In the genomic region with DNA sequence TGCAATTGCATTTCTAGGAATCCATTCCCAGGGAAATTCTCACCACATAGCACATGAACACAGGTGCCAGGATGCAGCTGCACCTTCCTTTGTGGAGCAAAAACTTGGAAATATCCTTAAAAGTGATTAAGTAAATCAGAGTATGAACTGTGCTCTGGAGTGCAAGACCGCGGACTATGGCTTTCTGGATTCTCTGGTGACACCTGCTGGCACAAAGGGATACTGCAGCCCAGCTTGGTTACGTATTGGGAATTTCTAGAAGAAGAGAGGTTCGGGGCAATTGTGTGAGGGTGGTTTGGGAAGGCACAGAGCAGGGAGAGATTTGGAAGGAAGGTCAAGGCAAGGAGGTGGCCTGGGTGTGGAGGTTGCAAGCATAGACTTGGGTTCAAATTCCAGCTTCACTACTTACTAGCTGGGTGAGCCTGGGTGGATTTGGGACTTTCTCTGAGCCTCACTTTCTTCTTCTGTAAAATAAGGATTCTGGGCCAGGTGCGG, we compare ENCODE assay signal across 8 cellular contexts. TPM values are rescaled to one million over a fixed set of nuclear protein-coding genes. Genes with fewer than 3 reads are reported as not detected.
A peak's percentile ranks its signal among the peaks of the same experiment; 100 is the strongest.
DNase-seq lines count a peak whose midpoint lies in the region; ATAC-seq and TF ChIP-seq lines count a peak whose summit lies in the region.

No MANE protein-coding gene starts in this region.

- no peak overlapping the region for H3K27ac Mint-ChIP-seq in glutamatergic neuron (ENCODE audit: unreplicated experiment)

- peaks cover 3% of the 10 kb centered on the region for H3K27me3 Mint-ChIP-seq in glutamatergic neuron (ENCODE audit: unreplicated experiment)

- no peaks in the 10 kb centered on the region for H3K36me3 ChIP-seq in SJCRH30
- H3K36me3 ChIP-seq in aorta (ENCODE audit: control insufficient read depth in 1 of 2, insufficient read depth in 2 of 2, low read length in 1 of 2) = no peaks in the 10 kb centered on the region

- WGBS in aorta, 2 donors = 22 to 23% methylated on average over 5 of the region's 5 CpGs

- H3K4me3 ChIP-seq in SJCRH30 (no peak overlapping the region), aorta (ENCODE audit: low read length in 2 of 2) (no peak overlapping the region)

- H3K4me1 ChIP-seq in SJCRH30 = peaks cover 20% of the 10 kb centered on the region
- no peaks in the 10 kb centered on the region for H3K4me1 ChIP-seq in aorta (ENCODE audit: control insufficient read depth in 1 of 2, insufficient read depth in 2 of 2, low read length in 2 of 2)

- ATAC-seq in aorta (ENCODE audit: low FRiP score) (peak; percentile 71), HG03378 (IDR thresholded peaks at IDR 0.05; ENCODE audit: unreplicated experiment) (no peak)

- peaks cover 11% of the 10 kb centered on the region for H3K4me1 Mint-ChIP-seq in glutamatergic neuron (ENCODE audit: low read depth, unreplicated experiment)

- TF ChIP-seq CTCF in glutamatergic neuron (IDR thresholded peaks at IDR 0.05; ENCODE audit: partially characterized antibody, unreplicated experiment) = peak; percentile 93

- no peak overlapping the region for H3K4me3 Mint-ChIP-seq in glutamatergic neuron (ENCODE audit: unreplicated experiment)

- peak; percentile 27 for DNase-seq in DMS 273 treated with DMSO at 0.1 percent for 48 hours (lab: John Stamatoyannopoulos, UW)
- DNase-seq in LHCN-M2 (ENCODE audit: low read depth) = peak; percentile 81
- peak; percentile 82 to 97 for DNase-seq in SJCRH30
- peak; percentile 57 to 79 (median 77) for DNase-seq in activated naive CD4-positive, alpha-beta T cell (lab: John Stamatoyannopoulos, UW)
- DNase-seq in glutamatergic neuron = peak; percentile 81
- DNase-seq in posterior vena cava (ENCODE audit: low spot score) = peak; percentile 90
- DNase-seq in aorta = peak; percentile 78 to 91

- no peaks in the 10 kb centered on the region for H3K36me3 Mint-ChIP-seq in glutamatergic neuron (ENCODE audit: unreplicated experiment)

- H3K9me3 ChIP-seq in SJCRH30 (replicated peaks) (no peaks in the 10 kb centered on the region), aorta (ENCODE audit: control insufficient read depth, low read length) (no peaks in the 10 kb centered on the region)

- H3K27ac ChIP-seq in SJCRH30 = no peak overlapping the region
- no peak overlapping the region for H3K27ac ChIP-seq in aorta (ENCODE audit: low read depth in 1 of 2, low read length in 2 of 2)

- intact Hi-C loops in posterior vena cava (cut with DNase I) = loop anchor here in 1 of 2 donors (5.0 kb wide), 1 partner anchor 37 kb away; no protein-coding TSS in a partner anchor
- intact Hi-C loops in aorta (cut with DNase I) = loop anchor here (1.0 to 5.0 kb wide), 3 partner anchors 48 to 192 kb away; no protein-coding TSS in a partner anchor

- H3K9me3 Mint-ChIP-seq in glutamatergic neuron (ENCODE audit: unreplicated experiment) = no peaks in the 10 kb centered on the region

- H3K27me3 ChIP-seq in SJCRH30 (no peaks in the 10 kb centered on the region), aorta (ENCODE audit: control insufficient read depth in 1 of 2, insufficient read depth in 2 of 2, low read length in 1 of 2) (no peaks in the 10 kb centered on the region)

RNA-seq across cellular contexts. Expression of gene PEDS1, which starts 15.9 kb away (rescaled TPM):
- 25.8 and 37.7 TPM in 2 replicates for total RNA-seq in LHCN-M2 (2014; rRNA removed)
- 23.8 TPM for polyA plus RNA-seq in LHCN-M2 (2012)
- 67.7 TPM in 2 replicates for total RNA-seq in SJCRH30 (2014; rRNA removed; shearing (Covaris generic))
- 29.3 TPM for total RNA-seq in glutamatergic neuron (ENCODE audit: unreplicated experiment)
- total RNA-seq in posterior vena cava = 10 to 100 TPM; 31.5 to 35.5 TPM
- total RNA-seq in aorta = 10 to 100 TPM; 17.2 to 22.6 TPM
- 10 to 100 TPM in 1 of 2 donors, 1 to 10 TPM in 1; 6.5 to 13.9 TPM for polyA plus RNA-seq in aorta

RNA-seq across cellular contexts. Expression of gene CEBPB, which starts 21.3 kb away (rescaled TPM):
- total RNA-seq in LHCN-M2 (2014; rRNA removed) (54.9 and 59.3 TPM in 2 replicates), glutamatergic neuron (ENCODE audit: unreplicated experiment) (11.3 TPM), posterior vena cava (100 to 1,000 TPM in 1 of 2 donors, 10 to 100 TPM in 1; 95.5 to 170 TPM), aorta (100 to 1,000 TPM in 1 of 2 donors, 10 to 100 TPM in 1; 57.8 to 141 TPM)
- polyA plus RNA-seq in LHCN-M2 (2012) = 13.4 TPM
- total RNA-seq in SJCRH30 (2014; rRNA removed; shearing (Covaris generic)) = 6.6 and 9.3 TPM in 2 replicates
- 10 to 100 TPM; 15.8 to 43.6 TPM for polyA plus RNA-seq in aorta

RNA-seq across cellular contexts. Expression of gene UBE2V1, which starts 56.4 kb away (rescaled TPM):
- total RNA-seq in LHCN-M2 (2014; rRNA removed) = 61.5 and 71.5 TPM in 2 replicates
- 126 TPM for polyA plus RNA-seq in LHCN-M2 (2012)
- 216 and 249 TPM in 2 replicates for total RNA-seq in SJCRH30 (2014; rRNA removed; shearing (Covaris generic))
- total RNA-seq in glutamatergic neuron (ENCODE audit: unreplicated experiment) = 149 TPM
- 10 to 100 TPM; 77.0 to 89.4 TPM for total RNA-seq in posterior vena cava
- total RNA-seq in aorta = 100 to 1,000 TPM; 106 to 107 TPM
- polyA plus RNA-seq in aorta = 10 to 100 TPM; 54.2 to 59.9 TPM

Comparison
In these comparisons a context has a peak if more than half of its experiments do, and no peak if none do; other contexts are left out.
1. DNase-seq: peak in every context shown above with its lines; median percentile 90 in posterior vena cava; 90 in SJCRH30; 84 in aorta; 81 in LHCN-M2; 81 in glutamatergic neuron; 77 in activated naive CD4-positive, alpha-beta T cell; 27 in DMS 273 treated with DMSO at 0.1 percent for 48 hours.